ENCODE assay signal across 27 cellular contexts in the genomic region with DNA sequence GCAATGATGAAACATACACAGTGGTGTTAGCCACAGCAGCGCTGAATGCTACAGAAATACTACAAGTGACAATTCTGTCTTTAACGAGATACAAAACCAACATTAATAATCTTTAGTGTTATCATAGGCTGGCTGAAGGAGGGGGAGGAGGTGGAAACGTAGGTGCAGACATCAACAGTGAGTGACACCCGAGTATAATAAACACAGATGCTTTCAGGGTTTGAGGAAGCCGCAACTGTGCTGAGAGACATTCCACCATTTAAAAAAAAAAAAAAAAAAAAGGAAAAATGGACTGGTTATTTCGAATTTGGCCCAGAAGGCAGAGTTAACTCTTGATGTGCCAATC. TPM values are rescaled to one million over a fixed set of nuclear protein-coding genes. Genes with fewer than 3 reads are reported as not detected.
"Had no signal": no experiment of that assay in that cellular context is flagged by ENCODE, and none has a peak within 500 bp of the region (broad histone marks: within the 10 kb centered on the region; RNA-seq: fewer than 3 reads in every experiment).

No MANE protein-coding gene starts in this region.

- H3K4me3 ChIP-seq: dorsolateral prefrontal cortex, heart left ventricle, sigmoid colon, skin epidermis, testis, tibial nerve had no signal

- H3K36me3 ChIP-seq: heart left ventricle, neutrophil, sigmoid colon, tibial nerve had no signal

- H3K4me3 Mint-ChIP-seq: stimulated activated naive B cell treated with anti-CD40 and anti-IgM and Interleukin-4, amounts not matched to agents 10 μg/mL and 1 μg/mL and 100 μg/mL, for 72 hours; stimulated activated naive CD8-positive, alpha-beta T cell treated with anti-CD3 and anti-CD28 coated beads, Interleukin-15, amount 100 ng/mL, for 72 hours had no signal

- FAIRE-seq: frontal cortex, islet of Langerhans had no signal

- DNase-seq: cortex of kidney; dorsolateral prefrontal cortex; effector CD8-positive, alpha-beta T cell; heart left ventricle; hippocampal formation; kidney glomerular epithelial cell; mammary epithelial cell; naive thymus-derived CD4-positive, alpha-beta T cell; sigmoid colon; stimulated activated CD4-positive, alpha-beta T cell treated with anti-CD3 and anti-CD28 coated beads, Interleukin-2, amount 100 ng/mL, for 24 hours; stimulated activated CD4-positive, alpha-beta T cell treated with anti-CD3 and anti-CD28 coated beads, Interleukin-4, amount 100 ng/mL, for 4 hours; stimulated activated naive B cell treated with anti-CD40 and anti-IgM and Interleukin-4, amounts not matched to agents 10 μg/mL and 1 μg/mL and 100 μg/mL, for 72 hours; stimulated activated naive CD8-positive, alpha-beta T cell treated with anti-CD3 and anti-CD28 coated beads, Interleukin-15, amount 100 ng/mL, for 72 hours; testis had no signal

- ATAC-seq: esophagus mucosa; heart left ventricle; naive thymus-derived CD4-positive, alpha-beta T cell; stimulated activated naive B cell treated with anti-CD40 and anti-IgM and Interleukin-4, amounts not matched to agents 10 μg/mL and 1 μg/mL and 100 μg/mL, for 72 hours; stimulated activated naive CD8-positive, alpha-beta T cell treated with anti-CD3 and anti-CD28 coated beads, Interleukin-15, amount 100 ng/mL, for 72 hours had no signal

- H3K27me3 ChIP-seq: dorsolateral prefrontal cortex, testis had no signal

- H3K36me3 Mint-ChIP-seq: stimulated activated naive B cell treated with anti-CD40 and anti-IgM and Interleukin-4, amounts not matched to agents 10 μg/mL and 1 μg/mL and 100 μg/mL, for 72 hours had no signal

- H3K9me3 ChIP-seq: heart left ventricle, neutrophil, sigmoid colon, testis, tibial nerve had no signal

- H3K9me3 Mint-ChIP-seq: naive thymus-derived CD4-positive, alpha-beta T cell; stimulated activated naive B cell treated with anti-CD40 and anti-IgM and Interleukin-4, amounts not matched to agents 10 μg/mL and 1 μg/mL and 100 μg/mL, for 72 hours; stimulated activated naive CD8-positive, alpha-beta T cell treated with anti-CD3 and anti-CD28 coated beads, Interleukin-15, amount 100 ng/mL, for 72 hours had no signal

- H3K27ac ChIP-seq: dorsolateral prefrontal cortex, heart left ventricle, neutrophil, sigmoid colon, skin epidermis, testis, tibial nerve had no signal

- H3K27ac Mint-ChIP-seq: stimulated activated naive B cell treated with anti-CD40 and anti-IgM and Interleukin-4, amounts not matched to agents 10 μg/mL and 1 μg/mL and 100 μg/mL, for 72 hours had no signal

RNA-seq across cellular contexts. Expression of a gene that starts 4.3 kb away (rescaled TPM):
- total RNA-seq: fibroblast of lung; lower leg skin; mammary epithelial cell; mesenteric fat pad; mononuclear cell; naive thymus-derived CD4-positive, alpha-beta T cell; osteoblast; pulmonary artery endothelial cell; subcutaneous adipose tissue; tibial nerve had no signal
- polyA plus RNA-seq: mammary epithelial cell; naive thymus-derived CD4-positive, alpha-beta T cell had no signal
